25 cellular contexts compared by ENCODE assay signal in genomic region chr1:59366352-59366751, GRCh38.
A peak's percentile ranks its signal among the peaks of the same experiment; 100 is the strongest.
DNase-seq lines count a peak whose midpoint lies in the region; ATAC-seq, FAIRE-seq and TF ChIP-seq lines count a peak whose summit lies in the region.
"Had no signal": no experiment of that assay in that cellular context is flagged by ENCODE, and none has a peak within 500 bp of the region (broad histone marks: within the 10 kb centered on the region; RNA-seq: fewer than 3 reads in every experiment).

No MANE protein-coding gene starts in this region.

- H3K27me3 ChIP-seq in astrocyte (ENCODE audit: insufficient read depth, low read length) = no peaks in the 10 kb centered on the region
- H3K27me3 ChIP-seq in subcutaneous abdominal adipose tissue (ENCODE audit: control insufficient read depth in 5 of 5, insufficient read depth in 4 of 5, low read length in 5 of 5) = no peaks in the 10 kb centered on the region
- H3K27me3 ChIP-seq: body of pancreas had no signal

- H4K20me1 ChIP-seq in astrocyte (ENCODE audit: insufficient read depth, low read length) = no peaks in the 10 kb centered on the region

- H3K36me3 Mint-ChIP-seq in astrocyte (ENCODE audit: low read depth, unreplicated experiment) = peaks cover 3% of the 10 kb centered on the region
- H3K36me3 Mint-ChIP-seq in activated CD8-positive, alpha-beta memory T cell treated with anti-CD3 and anti-CD28 coated beads, Interleukin-2, amount 10 ng/mL, durations not matched to agents 7 days and 5 days = peaks cover 14% of the 10 kb centered on the region

- peaks cover 5% of the 10 kb centered on the region for H3K9me3 Mint-ChIP-seq in astrocyte (ENCODE audit: unreplicated experiment)
- H3K9me3 Mint-ChIP-seq in activated CD8-positive, alpha-beta memory T cell treated with anti-CD3 and anti-CD28 coated beads, Interleukin-2, amount 10 ng/mL, durations not matched to agents 7 days and 5 days (ENCODE audit: low read depth) = no peaks in the 10 kb centered on the region
- H3K9me3 Mint-ChIP-seq: activated B cell treated with CpG ODN at 0.5 μM for 24 hours had no signal

- no peak overlapping the region for H3K4me3 Mint-ChIP-seq in astrocyte (ENCODE audit: unreplicated experiment)
- H3K4me3 Mint-ChIP-seq in activated CD8-positive, alpha-beta memory T cell treated with anti-CD3 and anti-CD28 coated beads, Interleukin-2, amount 10 ng/mL, durations not matched to agents 7 days and 5 days = no peak overlapping the region
- H3K4me3 Mint-ChIP-seq: activated B cell treated with CpG ODN at 0.5 μM for 24 hours; activated CD8-positive, alpha-beta T cell treated with anti-CD3 and anti-CD28 coated beads, Interleukin-2, amount 10 ng/mL, durations not matched to agents 7 days and 5 days; B cell; stimulated activated naive B cell treated with anti-CD40 and anti-IgM and Interleukin-4, amounts not matched to agents 10 μg/mL and 1 μg/mL and 100 μg/mL, for 72 hours; type B pancreatic cell had no signal

- H3K4me3 ChIP-seq in astrocyte (ENCODE audit: insufficient read depth, low read depth, low read length) (no peak overlapping the region), subcutaneous abdominal adipose tissue (ENCODE audit: low read depth in 1 of 5, low read length in 5 of 5) (no peak overlapping the region)
- H3K4me3 ChIP-seq: body of pancreas, SK-N-MC had no signal

- no peak overlapping the region for H3K4me2 ChIP-seq in astrocyte (ENCODE audit: low read length)

- H3K9ac ChIP-seq in astrocyte (ENCODE audit: low read length) (no peak overlapping the region), subcutaneous abdominal adipose tissue (ENCODE audit: low read length in 5 of 5) (no peak overlapping the region)

- H3K36me3 ChIP-seq in astrocyte (ENCODE audit: insufficient read depth, low read length) (no peaks in the 10 kb centered on the region), subcutaneous abdominal adipose tissue (ENCODE audit: control insufficient read depth in 5 of 5, insufficient read depth in 5 of 5, low read length in 5 of 5) (peaks cover 0 to 3% (median 0%) of the 10 kb centered on the region in 5 donors)

- no peaks in the 10 kb centered on the region for H3K9me3 ChIP-seq in astrocyte (ENCODE audit: insufficient read depth, low read depth, low read length)
- H3K9me3 ChIP-seq in subcutaneous abdominal adipose tissue (ENCODE audit: control insufficient read depth in 5 of 5, low read length in 5 of 5) = no peaks in the 10 kb centered on the region
- H3K9me3 ChIP-seq: body of pancreas, Caco-2 had no signal

- no peak for TF ChIP-seq CTCF in astrocyte (IDR thresholded peaks at IDR 0.05; ENCODE audit: insufficient read depth, low read depth, low read length)

- H3K4me1 ChIP-seq in astrocyte (ENCODE audit: insufficient read depth, low read length) (peaks cover 4% of the 10 kb centered on the region), subcutaneous abdominal adipose tissue (ENCODE audit: control insufficient read depth in 5 of 5, insufficient read depth in 5 of 5, low read length in 5 of 5) (peaks cover 8 to 24% (median 19%) of the 10 kb centered on the region in 5 donors)
- H3K4me1 ChIP-seq: Caco-2 had no signal

- H3K27ac Mint-ChIP-seq in astrocyte (ENCODE audit: unreplicated experiment) = no peak overlapping the region
- no peak overlapping the region for H3K27ac Mint-ChIP-seq in activated CD8-positive, alpha-beta memory T cell treated with anti-CD3 and anti-CD28 coated beads, Interleukin-2, amount 10 ng/mL, durations not matched to agents 7 days and 5 days
- H3K27ac Mint-ChIP-seq: activated B cell treated with CpG ODN at 0.5 μM for 24 hours; activated CD8-positive, alpha-beta T cell treated with anti-CD3 and anti-CD28 coated beads, Interleukin-2, amount 10 ng/mL, durations not matched to agents 7 days and 5 days; B cell; stimulated activated naive B cell treated with anti-CD40 and anti-IgM and Interleukin-4, amounts not matched to agents 10 μg/mL and 1 μg/mL and 100 μg/mL, for 72 hours; type B pancreatic cell had no signal

- CTCF ChIA-PET in activated CD8-positive, alpha-beta memory T cell treated with anti-CD3 and anti-CD28 coated beads, Interleukin-2, amount 10 ng/mL, durations not matched to agents 7 days and 5 days (lab: Charles Lee) = no interaction called here

- H3K27me3 Mint-ChIP-seq in astrocyte (ENCODE audit: low read depth, unreplicated experiment) = no peaks in the 10 kb centered on the region
- H3K27me3 Mint-ChIP-seq in activated CD8-positive, alpha-beta memory T cell treated with anti-CD3 and anti-CD28 coated beads, Interleukin-2, amount 10 ng/mL, durations not matched to agents 7 days and 5 days = no peaks in the 10 kb centered on the region
- H3K27me3 Mint-ChIP-seq: activated B cell treated with CpG ODN at 0.5 μM for 24 hours; B cell; stimulated activated naive B cell treated with anti-CD40 and anti-IgM and Interleukin-4, amounts not matched to agents 10 μg/mL and 1 μg/mL and 100 μg/mL, for 72 hours; type B pancreatic cell had no signal

- H3K27ac ChIP-seq in astrocyte (ENCODE audit: low read depth, low read length) (no peak overlapping the region), subcutaneous abdominal adipose tissue (ENCODE audit: low read depth, low read length) (peak overlapping the region; percentile 83), substantia nigra (ENCODE audit: low read depth, low read length, poor library complexity, severe bottlenecking) (no peak overlapping the region)
- H3K27ac ChIP-seq: SK-N-MC had no signal

- H2AFZ ChIP-seq in astrocyte (ENCODE audit: low read depth, low read length) = no peak overlapping the region

- no peak for FAIRE-seq in HTR-8/SVneo (lab: Jason Lieb, UNC)
- no peak for FAIRE-seq in astrocyte (lab: Jason Lieb, UNC)

- no peaks in the 10 kb centered on the region for H3K79me2 ChIP-seq in astrocyte (ENCODE audit: insufficient read depth, low read length)

- DNase-seq in HTR-8/SVneo (ENCODE audit: insufficient read length, low spot score) (peak; percentile 17), astrocyte (ENCODE audit: low read depth) (peak; percentile 43), iris pigment epithelial cell (ENCODE audit: low read depth) (peak; percentile 72), substantia nigra (lab: John Stamatoyannopoulos, UW) (no peak)
- DNase-seq in activated CD8-positive, alpha-beta memory T cell treated with anti-CD3 and anti-CD28 coated beads, Interleukin-2, amount 10 ng/mL, durations not matched to agents 7 days and 5 days = no peak
- DNase-seq: activated B cell treated with CpG ODN at 0.5 μM for 24 hours; activated CD8-positive, alpha-beta T cell treated with anti-CD3 and anti-CD28 coated beads, Interleukin-2, amount 10 ng/mL, durations not matched to agents 7 days and 5 days; activated naive CD4-positive, alpha-beta T cell treated with anti-CD3 and anti-CD28 coated beads, Interleukin-2, amount 50 U/mL, for 16 hours; activated T-cell treated with anti-CD3 and anti-CD28 coated beads, Interleukin-2, amount 50 U/mL, for 48 hours; body of pancreas; Caco-2; glutamatergic neuron; Karpas-422; left ventricle myocardium superior; NCI-H1105; NCI-H2171; NCI-H69; stimulated activated naive B cell treated with anti-CD40 and anti-IgM and Interleukin-4, amounts not matched to agents 10 μg/mL and 1 μg/mL and 100 μg/mL, for 72 hours; T-helper 9 cell had no signal

- ATAC-seq in GM21526 (IDR thresholded peaks at IDR 0.05; ENCODE audit: low FRiP score, unreplicated experiment) = no peak
- ATAC-seq in GM21619 (IDR thresholded peaks at IDR 0.05; ENCODE audit: unreplicated experiment) = no peak
- ATAC-seq in activated CD8-positive, alpha-beta memory T cell treated with anti-CD3 and anti-CD28 coated beads, Interleukin-2, amount 10 ng/mL, durations not matched to agents 7 days and 5 days = no peak
- ATAC-seq: activated CD8-positive, alpha-beta T cell treated with anti-CD3 and anti-CD28 coated beads, Interleukin-2, amount 10 ng/mL, durations not matched to agents 7 days and 5 days; stimulated activated naive B cell treated with anti-CD40 and anti-IgM and Interleukin-4, amounts not matched to agents 10 μg/mL and 1 μg/mL and 100 μg/mL, for 72 hours had no signal

- peaks cover 29% of the 10 kb centered on the region for H3K4me1 Mint-ChIP-seq in astrocyte (ENCODE audit: low read depth, unreplicated experiment)
- H3K4me1 Mint-ChIP-seq in activated CD8-positive, alpha-beta memory T cell treated with anti-CD3 and anti-CD28 coated beads, Interleukin-2, amount 10 ng/mL, durations not matched to agents 7 days and 5 days = no peaks in the 10 kb centered on the region
- H3K4me1 Mint-ChIP-seq: activated B cell treated with CpG ODN at 0.5 μM for 24 hours; B cell; stimulated activated naive B cell treated with anti-CD40 and anti-IgM and Interleukin-4, amounts not matched to agents 10 μg/mL and 1 μg/mL and 100 μg/mL, for 72 hours had no signal

Comparison
In these comparisons a context has a peak if more than half of its experiments do, and no peak if none do; other contexts are left out.
1. DNase-seq: peak in HTR-8/SVneo (single experiment), astrocyte (single experiment) and iris pigment epithelial cell (single experiment); none in substantia nigra (0 of 49) and activated CD8-positive, alpha-beta memory T cell treated with anti-CD3 and anti-CD28 coated beads, Interleukin-2, amount 10 ng/mL, durations not matched to agents 7 days and 5 days (single experiment).